ENCODE assay signal across 9 cellular contexts in genomic region chr4:14783011-14783877, GRCh38.
DNase-seq lines count a peak whose midpoint lies in the region; ATAC-seq lines count a peak whose summit lies in the region.
"Had no signal": no experiment of that assay in that cellular context is flagged by ENCODE, and none has a peak within 500 bp of the region (broad histone marks: within the 10 kb centered on the region; RNA-seq: fewer than 3 reads in every experiment).

No MANE protein-coding gene starts in this region.

- peak; percentile 81 for DNase-seq in activated naive CD4-positive, alpha-beta T cell treated with anti-CD3 and anti-CD28 coated beads for 36 hours
- DNase-seq in activated naive CD4-positive, alpha-beta T cell treated with anti-CD3 and anti-CD28 coated beads, Interleukin-2, amount 10 ng/mL, durations not matched to agents 7 days and 5 days: no peak
- peak; percentile 23 for DNase-seq in activated naive CD4-positive, alpha-beta T cell treated with anti-CD3 and anti-CD28 coated beads, Interleukin-2, amount 50 U/mL, for 16 hours
- DNase-seq in stimulated activated naive B cell treated with anti-CD40 and anti-IgM and Interleukin-4, amounts not matched to agents 10 μg/mL and 1 μg/mL and 100 μg/mL, for 72 hours: peak; percentile 25
- DNase-seq in DMS79 (lab: John Stamatoyannopoulos, UW) (no peak), putamen (ENCODE audit: low spot score) (no peak), C1 segment of cervical spinal cord (lab: John Stamatoyannopoulos, UW) (no peak)

- H3K27ac Mint-ChIP-seq in activated naive CD4-positive, alpha-beta T cell treated with anti-CD3 and anti-CD28 coated beads for 36 hours: peak overlapping the region; percentile 88
- no peak overlapping the region for H3K27ac Mint-ChIP-seq in activated naive CD4-positive, alpha-beta T cell treated with anti-CD3 and anti-CD28 coated beads, Interleukin-2, amount 10 ng/mL, durations not matched to agents 7 days and 5 days
- no peak overlapping the region for H3K27ac Mint-ChIP-seq in stimulated activated naive B cell treated with anti-CD40 and anti-IgM and Interleukin-4, amounts not matched to agents 10 μg/mL and 1 μg/mL and 100 μg/mL, for 72 hours
- H3K27ac Mint-ChIP-seq: CD4-positive, CD25-positive, alpha-beta regulatory T cell had no signal

- ATAC-seq in HG03108 (IDR thresholded peaks at IDR 0.05; ENCODE audit: unreplicated experiment): peak; percentile 88
- peak; percentile 88 to 96 for ATAC-seq in stimulated activated naive B cell treated with anti-CD40 and anti-IgM and Interleukin-4, amounts not matched to agents 10 μg/mL and 1 μg/mL and 100 μg/mL, for 72 hours (replicated peaks)

- H3K27me3 Mint-ChIP-seq in activated naive CD4-positive, alpha-beta T cell treated with anti-CD3 and anti-CD28 coated beads for 36 hours (ENCODE audit: low read depth): peaks cover 6% of the 10 kb centered on the region
- H3K27me3 Mint-ChIP-seq in activated naive CD4-positive, alpha-beta T cell treated with anti-CD3 and anti-CD28 coated beads, Interleukin-2, amount 10 ng/mL, durations not matched to agents 7 days and 5 days: no peaks in the 10 kb centered on the region
- H3K27me3 Mint-ChIP-seq in stimulated activated naive B cell treated with anti-CD40 and anti-IgM and Interleukin-4, amounts not matched to agents 10 μg/mL and 1 μg/mL and 100 μg/mL, for 72 hours: no peaks in the 10 kb centered on the region

- peaks cover 1% of the 10 kb centered on the region for H3K36me3 Mint-ChIP-seq in activated naive CD4-positive, alpha-beta T cell treated with anti-CD3 and anti-CD28 coated beads for 36 hours (ENCODE audit: low read depth)
- no peaks in the 10 kb centered on the region for H3K36me3 Mint-ChIP-seq in activated naive CD4-positive, alpha-beta T cell treated with anti-CD3 and anti-CD28 coated beads, Interleukin-2, amount 10 ng/mL, durations not matched to agents 7 days and 5 days
- peaks cover 0 to 4% of the 10 kb centered on the region in 2 donors for H3K36me3 Mint-ChIP-seq in stimulated activated naive B cell treated with anti-CD40 and anti-IgM and Interleukin-4, amounts not matched to agents 10 μg/mL and 1 μg/mL and 100 μg/mL, for 72 hours
- H3K36me3 Mint-ChIP-seq: CD4-positive, CD25-positive, alpha-beta regulatory T cell had no signal

- peaks cover 18% of the 10 kb centered on the region for H3K4me1 Mint-ChIP-seq in activated naive CD4-positive, alpha-beta T cell treated with anti-CD3 and anti-CD28 coated beads for 36 hours (ENCODE audit: low read depth)
- H3K4me1 Mint-ChIP-seq in activated naive CD4-positive, alpha-beta T cell treated with anti-CD3 and anti-CD28 coated beads, Interleukin-2, amount 10 ng/mL, durations not matched to agents 7 days and 5 days: no peaks in the 10 kb centered on the region
- H3K4me1 Mint-ChIP-seq in stimulated activated naive B cell treated with anti-CD40 and anti-IgM and Interleukin-4, amounts not matched to agents 10 μg/mL and 1 μg/mL and 100 μg/mL, for 72 hours: peaks cover 0 to 5% of the 10 kb centered on the region in 2 donors
- H3K4me1 Mint-ChIP-seq: CD4-positive, CD25-positive, alpha-beta regulatory T cell had no signal

- no peak overlapping the region for H3K4me3 Mint-ChIP-seq in activated naive CD4-positive, alpha-beta T cell treated with anti-CD3 and anti-CD28 coated beads for 36 hours
- no peak overlapping the region for H3K4me3 Mint-ChIP-seq in activated naive CD4-positive, alpha-beta T cell treated with anti-CD3 and anti-CD28 coated beads, Interleukin-2, amount 10 ng/mL, durations not matched to agents 7 days and 5 days
- H3K4me3 Mint-ChIP-seq in stimulated activated naive B cell treated with anti-CD40 and anti-IgM and Interleukin-4, amounts not matched to agents 10 μg/mL and 1 μg/mL and 100 μg/mL, for 72 hours: no peak overlapping the region
- H3K4me3 Mint-ChIP-seq: CD4-positive, CD25-positive, alpha-beta regulatory T cell had no signal

- CTCF ChIA-PET in activated naive CD4-positive, alpha-beta T cell treated with anti-CD3 and anti-CD28 coated beads for 36 hours (lab: Charles Lee): no interaction called here
- CTCF ChIA-PET in activated naive CD4-positive, alpha-beta T cell treated with anti-CD3 and anti-CD28 coated beads, Interleukin-2, amount 10 ng/mL, durations not matched to agents 7 days and 5 days (lab: Charles Lee): no interaction called here

- H3K9me3 Mint-ChIP-seq in activated naive CD4-positive, alpha-beta T cell treated with anti-CD3 and anti-CD28 coated beads for 36 hours: peaks cover 2% of the 10 kb centered on the region
- H3K9me3 Mint-ChIP-seq in activated naive CD4-positive, alpha-beta T cell treated with anti-CD3 and anti-CD28 coated beads, Interleukin-2, amount 10 ng/mL, durations not matched to agents 7 days and 5 days: no peaks in the 10 kb centered on the region
- H3K9me3 Mint-ChIP-seq in stimulated activated naive B cell treated with anti-CD40 and anti-IgM and Interleukin-4, amounts not matched to agents 10 μg/mL and 1 μg/mL and 100 μg/mL, for 72 hours: peaks cover 1 to 3% of the 10 kb centered on the region in 2 donors

- intact Hi-C loops in activated naive CD4-positive, alpha-beta T cell treated with anti-CD3 and anti-CD28 coated beads for 36 hours (cut with micrococcal nuclease): loop anchor here (1.0 to 10.0 kb wide), 11 partner anchors 60 to 1127 kb away; partner anchors contain the start of genes CD38 and CPEB2

Comparison
In these comparisons a context has a peak if more than half of its experiments do, and no peak if none do; other contexts are left out.
1. DNase-seq: peak in activated naive CD4-positive, alpha-beta T cell treated with anti-CD3 and anti-CD28 coated beads for 36 hours (single experiment), activated naive CD4-positive, alpha-beta T cell treated with anti-CD3 and anti-CD28 coated beads, Interleukin-2, amount 50 U/mL, for 16 hours (single experiment) and stimulated activated naive B cell treated with anti-CD40 and anti-IgM and Interleukin-4, amounts not matched to agents 10 μg/mL and 1 μg/mL and 100 μg/mL, for 72 hours (single experiment); none in activated naive CD4-positive, alpha-beta T cell treated with anti-CD3 and anti-CD28 coated beads, Interleukin-2, amount 10 ng/mL, durations not matched to agents 7 days and 5 days (single experiment), DMS79 (single experiment), putamen (single experiment) and C1 segment of cervical spinal cord (0 of 14).